In genomic region chr12:116697305-116698130, GRCh38 we compare ENCODE assay signal across 9 cellular contexts. TPM values are rescaled to one million over a fixed set of nuclear protein-coding genes. Genes with fewer than 3 reads are reported as not detected.
DNase-seq lines count a peak whose midpoint lies in the region; ATAC-seq, FAIRE-seq and TF ChIP-seq lines count a peak whose summit lies in the region.
"Had no signal": no experiment of that assay in that cellular context is flagged by ENCODE, and none has a peak within 500 bp of the region (broad histone marks: within the 10 kb centered on the region; RNA-seq: fewer than 3 reads in every experiment).

No MANE protein-coding gene starts in this region.

- peaks cover 0 to 2% of the 10 kb centered on the region in 2 donors for H3K4me1 ChIP-seq in small intestine (ENCODE audit: control insufficient read depth in 2 of 2, insufficient read depth in 1 of 2, low read depth in 1 of 2, low read length in 1 of 2)

- WGBS in small intestine, 3 donors = 30 to 56% (median 44%) methylated on average over 17 to 18 of the region's 18 CpGs

- H3K27me3 ChIP-seq in WERI-Rb-1 (ENCODE audit: insufficient read depth, low read depth, severe bottlenecking) (no peaks in the 10 kb centered on the region), kidney epithelial cell (ENCODE audit: control insufficient read depth, insufficient read depth, low read length) (peaks cover 44% of the 10 kb centered on the region), small intestine (ENCODE audit: control insufficient read depth in 2 of 2, insufficient read depth in 2 of 2, low read length in 2 of 2) (peaks cover 0 to 2% of the 10 kb centered on the region in 2 donors)

- peak; percentile 60 for TF ChIP-seq CTCF in LNCaP clone FGC (IDR thresholded peaks at IDR 0.05; ENCODE audit: control insufficient read depth, extremely low read depth, insufficient read depth)
- TF ChIP-seq CTCF in WERI-Rb-1 (IDR thresholded peaks at IDR 0.05; ENCODE audit: low read depth, low read length) = peak; percentile 75
- peak; percentile 43 for TF ChIP-seq CTCF in kidney epithelial cell (IDR thresholded peaks at IDR 0.05; ENCODE audit: insufficient read depth, low read length, poor library complexity, severe bottlenecking)

- DNase-seq in EH (ENCODE audit: low read depth) = peak; percentile 32
- peak; percentile 40 for DNase-seq in LNCaP clone FGC (ENCODE audit: low read depth)
- peak; percentile 74 for DNase-seq in WERI-Rb-1
- DNase-seq in kidney epithelial cell (ENCODE audit: low read depth) = no peak
- DNase-seq in small intestine = no peak
- DNase-seq in KG1 (lab: John Stamatoyannopoulos, UW) = no peak

- H3K9me3 ChIP-seq in WERI-Rb-1 (ENCODE audit: severe bottlenecking) (no peaks in the 10 kb centered on the region), small intestine (ENCODE audit: control insufficient read depth, low read depth) (no peaks in the 10 kb centered on the region)

- H3K36me3 ChIP-seq in WERI-Rb-1 = no peaks in the 10 kb centered on the region
- H3K36me3 ChIP-seq in kidney epithelial cell (ENCODE audit: control insufficient read depth, insufficient read depth, low read length) = no peaks in the 10 kb centered on the region
- H3K36me3 ChIP-seq in small intestine (ENCODE audit: control insufficient read depth in 2 of 2, insufficient read depth in 2 of 2, low read length in 2 of 2) = no peaks in the 10 kb centered on the region

- no peak for ATAC-seq in GM18909 (IDR thresholded peaks at IDR 0.05; ENCODE audit: poor library complexity, unreplicated experiment)
- ATAC-seq in GM18873 (IDR thresholded peaks at IDR 0.05; ENCODE audit: low FRiP score, unreplicated experiment) = no peak

- H3K27ac ChIP-seq in WERI-Rb-1 (no peak overlapping the region), small intestine (ENCODE audit: low read depth in 1 of 2, low read length in 1 of 2) (no peak overlapping the region)
- H3K27ac ChIP-seq: epithelial cell of prostate had no signal

- H3K4me3 ChIP-seq in LNCaP clone FGC (ENCODE audit: low read depth, low read length) (no peak overlapping the region), WERI-Rb-1 (ENCODE audit: low read depth, low read length) (no peak overlapping the region), kidney epithelial cell (ENCODE audit: low read depth, low read length) (no peak overlapping the region), small intestine (ENCODE audit: low read depth in 1 of 2, low read length in 2 of 2) (no peak overlapping the region)

- no peak for FAIRE-seq in small intestine (lab: Jason Lieb, UNC)

RNA-seq across cellular contexts. Expression of gene SPRING1, which starts 40.4 kb away (rescaled TPM):
- total RNA-seq in kidney epithelial cell = 72.8 and 77.0 TPM in 2 replicates
- polyA plus RNA-seq in small intestine = 10 to 100 TPM; 10.3 to 17.3 (median 15.4) TPM

RNA-seq across cellular contexts. Expression of gene RNFT2, which starts 40.6 kb away (rescaled TPM):
- total RNA-seq in kidney epithelial cell = 8.4 and 16.3 TPM in 2 replicates
- 1 to 10 TPM in 1 of 3 donors, under 1 TPM in 2; 0.45 to 2.4 (median 0.54) TPM for polyA plus RNA-seq in small intestine

Comparison
In these comparisons a context has a peak if more than half of its experiments do, and no peak if none do; other contexts are left out.
1. DNase-seq: peak in EH (single experiment), LNCaP clone FGC (single experiment) and WERI-Rb-1 (single experiment); none in kidney epithelial cell (single experiment), small intestine (single experiment) and KG1 (single experiment).
2. Peak in every context shown above with its lines, with median percentiles within 50 percentile points of each other: CTCF ChIP-seq.